In the genomic region with DNA sequence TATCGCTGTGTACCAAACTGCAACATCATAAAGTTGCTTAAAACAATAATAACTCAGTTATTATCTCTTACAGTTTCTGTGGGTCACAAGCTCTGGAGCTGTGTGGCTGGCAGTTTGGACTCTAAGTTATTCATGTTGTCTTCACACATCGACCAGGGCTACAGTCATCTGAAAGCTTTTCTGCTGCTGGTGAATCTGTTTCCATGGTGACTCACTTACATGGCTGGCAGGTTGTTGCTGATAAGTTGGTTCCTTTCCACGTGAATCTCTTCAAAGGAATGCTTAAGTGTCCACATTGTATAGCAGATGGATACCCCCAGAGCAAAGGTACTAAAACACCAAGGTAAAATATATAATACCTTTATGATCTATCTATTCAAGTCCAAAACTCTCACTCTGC, we compare ENCODE assay signal across 35 cellular contexts. TPM values are rescaled to one million over a fixed set of nuclear protein-coding genes. Genes with fewer than 3 reads are reported as not detected.
"Had no signal": no experiment of that assay in that cellular context is flagged by ENCODE, and none has a peak within 500 bp of the region (broad histone marks: within the 10 kb centered on the region; RNA-seq: fewer than 3 reads in every experiment).

No MANE protein-coding gene starts in this region.

- DNase-seq: activated CD4-positive, alpha-beta T cell treated with anti-CD3 and anti-CD28 coated beads, Interleukin-2, amount 10 ng/mL, durations not matched to agents 7 days and 5 days; activated CD4-positive, CD25-positive, alpha-beta regulatory T cell treated with anti-CD3 and anti-CD28 coated beads, Interleukin-2, amount 50 U/mL, for 72 hours; activated CD8-positive, alpha-beta memory T cell treated with anti-CD3 and anti-CD28 coated beads, Interleukin-2, amount 10 ng/mL, durations not matched to agents 7 days and 5 days; activated CD8-positive, alpha-beta T cell treated with anti-CD3 and anti-CD28 coated beads for 36 hours; activated gamma-delta T cell; activated naive CD4-positive, alpha-beta T cell treated with anti-CD3 and anti-CD28 coated beads, Interleukin-2, amount 50 U/mL, for 16 hours; activated naive CD8-positive, alpha-beta T cell treated with anti-CD3 and anti-CD28 coated beads, Interleukin-2, amount 50 U/mL, for 24 hours; activated T-cell treated with anti-CD3 and anti-CD28 coated beads for 4 hours; aorta; effector memory CD8-positive, alpha-beta T cell; heart right ventricle; kidney; lower lobe of right lung; naive B cell; sigmoid colon; stimulated activated CD4-positive, alpha-beta T cell treated with anti-CD3 and anti-CD28 coated beads, Interleukin-4, amount 100 ng/mL, for 1 hour; stimulated activated naive CD4-positive, alpha-beta T cell; T-helper 2 cell; testis; trophoblast cell; uterus; WERI-Rb-1 had no signal

- H3K4me2 ChIP-seq: neural progenitor cell had no signal

- H3K9ac ChIP-seq: neural progenitor cell had no signal

- H3K4me3 ChIP-seq: breast epithelium, dorsolateral prefrontal cortex, gastroesophageal sphincter, heart right ventricle, lower lobe of right lung, neural progenitor cell, sigmoid colon, testis, uterus had no signal

- H3K27me3 ChIP-seq: breast epithelium, dorsolateral prefrontal cortex, gastroesophageal sphincter, heart right ventricle, neural progenitor cell, sigmoid colon, testis, uterus had no signal

- H3K36me3 ChIP-seq: breast epithelium, gastroesophageal sphincter, heart right ventricle, lower lobe of right lung, neural progenitor cell, sigmoid colon, uterus, WERI-Rb-1 had no signal

- ATAC-seq: activated CD8-positive, alpha-beta memory T cell treated with anti-CD3 and anti-CD28 coated beads, Interleukin-2, amount 10 ng/mL, durations not matched to agents 7 days and 5 days; activated CD8-positive, alpha-beta T cell treated with anti-CD3 and anti-CD28 coated beads for 36 hours; activated naive CD8-positive, alpha-beta T cell treated with anti-CD3 and anti-CD28 coated beads, Interleukin-2, amount 50 U/mL, for 24 hours; effector memory CD8-positive, alpha-beta T cell; esophagus mucosa; gastroesophageal sphincter; heart right ventricle; left lobe of liver; lower lobe of right lung had no signal

- H3K9me3 ChIP-seq: breast epithelium, gastroesophageal sphincter, heart right ventricle, lower lobe of right lung, sigmoid colon, testis, uterus had no signal

- H2AFZ ChIP-seq: neural progenitor cell had no signal

- H3K27ac ChIP-seq: breast epithelium, dorsolateral prefrontal cortex, gastroesophageal sphincter, heart right ventricle, lower lobe of right lung, neural progenitor cell, sigmoid colon, testis, uterus, WERI-Rb-1 had no signal

RNA-seq across cellular contexts. Expression of gene CYLC2, which starts 44.8 kb away (rescaled TPM):
- total RNA-seq: activated CD4-positive, alpha-beta T cell treated with anti-CD3 and anti-CD28 coated beads, Interleukin-2, amount 10 ng/mL, durations not matched to agents 7 days and 5 days; activated CD8-positive, alpha-beta memory T cell treated with anti-CD3 and anti-CD28 coated beads, Interleukin-2, amount 10 ng/mL, durations not matched to agents 7 days and 5 days; activated CD8-positive, alpha-beta T cell treated with anti-CD3 and anti-CD28 coated beads for 36 hours; activated T-helper 1 cell treated with anti-CD3 and anti-CD28 coated beads, Interleukin-12 subunit alpha, Interleukin-12 subunit beta, Interleukin-2, Interleukin-4 antibody, amounts not matched to agents 30 ng/mL and 10 ng/mL and 1 ng/mL, durations not matched to agents 14 hours and 24 hours and 36 hours; aorta; breast epithelium; dorsolateral prefrontal cortex; endothelial cell of umbilical vein; esophagus mucosa; heart right ventricle; kidney; left lobe of liver; lower lobe of right lung; mesenteric fat pad; mucosa of gallbladder; osteoblast; posterior vena cava; renal cortical epithelial cell; sigmoid colon; uterus had no signal
- polyA plus RNA-seq: aorta, endothelial cell of umbilical vein, heart right ventricle, sigmoid colon had no signal
